Comparison of ENCODE assay signal across 8 cellular contexts in the genomic region with DNA sequence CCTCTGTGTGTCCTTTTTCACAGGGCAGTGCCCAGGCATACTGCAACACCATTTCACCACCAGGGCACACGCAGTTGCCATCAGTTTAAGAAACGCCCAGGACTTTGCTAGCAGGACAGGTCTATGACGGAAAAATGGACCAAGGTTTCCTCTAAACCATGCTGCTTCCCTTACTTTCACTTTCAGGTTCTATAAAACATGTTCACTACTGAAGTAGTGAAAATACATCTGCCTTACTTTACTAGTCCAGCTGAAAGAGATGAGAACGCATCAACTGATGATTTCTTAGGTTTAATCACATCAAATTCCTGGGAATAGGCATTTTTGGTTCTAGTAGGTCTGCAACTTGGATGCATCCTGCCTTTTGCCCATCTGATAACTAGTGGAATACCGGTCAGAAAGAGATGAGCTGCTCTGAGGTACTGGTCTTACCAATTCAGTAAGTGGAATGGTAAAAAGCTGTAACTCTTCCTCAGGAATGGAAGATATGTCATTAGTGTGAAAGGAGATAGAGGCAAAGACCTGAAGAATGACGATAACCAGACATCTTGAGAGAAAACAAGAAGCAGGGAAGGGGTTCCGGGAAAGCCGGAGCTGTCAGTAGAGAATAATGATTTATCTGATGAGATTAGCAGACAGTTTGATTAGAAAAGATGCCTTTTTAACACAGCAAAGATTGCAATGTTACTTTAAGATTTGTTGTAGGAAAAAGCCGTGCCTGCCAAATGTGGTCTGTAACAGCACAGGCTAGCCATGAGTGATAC.
A peak's percentile ranks its signal among the peaks of the same experiment; 100 is the strongest.
DNase-seq lines count a peak whose midpoint lies in the region; ATAC-seq and TF ChIP-seq lines count a peak whose summit lies in the region.

No MANE protein-coding gene starts in this region.

- peaks cover 20% of the 10 kb centered on the region for H3K4me1 Mint-ChIP-seq in nephron

- H3K36me3 ChIP-seq in DOHH2 (ENCODE audit: control insufficient read depth, low read length) = peaks cover 20% of the 10 kb centered on the region
- no peaks in the 10 kb centered on the region for H3K36me3 ChIP-seq in esophagus (ENCODE audit: control insufficient read depth in 2 of 2, insufficient read depth in 2 of 2, low read length in 1 of 2)

- peaks cover 93% of the 10 kb centered on the region for H3K79me2 ChIP-seq in DOHH2 (ENCODE audit: control insufficient read depth, low read length)

- H3K9me3 ChIP-seq in DOHH2 (ENCODE audit: control insufficient read depth, insufficient read depth, low read length) = no peaks in the 10 kb centered on the region
- H3K9me3 ChIP-seq in esophagus (ENCODE audit: control insufficient read depth in 2 of 2, insufficient read depth in 1 of 2, low read depth in 1 of 2, low read length in 1 of 2) = no peaks in the 10 kb centered on the region

- H3K27me3 Mint-ChIP-seq in nephron (ENCODE audit: low read depth) = no peaks in the 10 kb centered on the region

- H3K4me2 ChIP-seq in DOHH2 (ENCODE audit: low read length) = peak overlapping the region; percentile 73

- peak overlapping the region; percentile 31 to 71 (median 46) for H3K27ac Mint-ChIP-seq in nephron

- TF ChIP-seq CTCF in DOHH2 (IDR thresholded peaks at IDR 0.05; ENCODE audit: low read depth, low read length, poor library complexity, severe bottlenecking) (no peak), nephron (IDR thresholded peaks at IDR 0.05; ENCODE audit: unreplicated experiment in 3 of 3) (no peak)

- H3K9me2 ChIP-seq in DOHH2 (replicated peaks; ENCODE audit: control insufficient read depth, low read length) = no peaks in the 10 kb centered on the region

- peak overlapping the region; percentile 63 for H3K4me3 ChIP-seq in DOHH2 (ENCODE audit: low read length)
- peak overlapping the region; percentile 31 to 58 for H3K4me3 ChIP-seq in esophagus (ENCODE audit: low read depth in 1 of 2, low read length in 2 of 2)

- no peaks in the 10 kb centered on the region for H3F3A ChIP-seq in DOHH2 (ENCODE audit: control insufficient read depth, insufficient read depth)

- ATAC-seq in GM19452 (IDR thresholded peaks at IDR 0.05; ENCODE audit: unreplicated experiment) (peak; percentile 87), HG03521 (IDR thresholded peaks at IDR 0.05; ENCODE audit: unreplicated experiment) (peak; percentile 83)

- 11 to 20% methylated on average over 9 of the region's 9 CpGs for WGBS in esophagus, 2 donors

- peak overlapping the region in 2 of 3 experiments; percentile 63 to 66 for H3K4me3 Mint-ChIP-seq in nephron

- H3K27ac ChIP-seq in DOHH2 (ENCODE audit: low read depth, low read length) = no peak overlapping the region
- H3K27ac ChIP-seq in esophagus (ENCODE audit: low read depth in 2 of 2, low read length in 1 of 2) = peak overlapping the region; percentile 69 to 78

- no peaks in the 10 kb centered on the region for H3K9me3 Mint-ChIP-seq in nephron

- H4K20me1 ChIP-seq in DOHH2 (ENCODE audit: control insufficient read depth, insufficient read depth, low read depth, low read length) = no peaks in the 10 kb centered on the region

- H3K4me1 ChIP-seq in DOHH2 (ENCODE audit: control insufficient read depth, low read length) (peaks cover 46% of the 10 kb centered on the region), esophagus (ENCODE audit: control insufficient read depth in 2 of 2, insufficient read depth in 2 of 2, low read length in 1 of 2) (peaks cover 0 to 2% of the 10 kb centered on the region in 2 donors)

- DNase-seq in UCSD-AML1 (lab: John Stamatoyannopoulos, UW; ENCODE audit: unreplicated experiment) (peak; percentile 25), DMS79 (lab: John Stamatoyannopoulos, UW) (no peak), NCI-H82 (lab: John Stamatoyannopoulos, UW) (no peak)

- peaks cover 23% of the 10 kb centered on the region for H3K36me3 Mint-ChIP-seq in nephron (ENCODE audit: low read depth)

- H3K27me3 ChIP-seq in DOHH2 (ENCODE audit: control insufficient read depth, low read length) (no peaks in the 10 kb centered on the region), esophagus (ENCODE audit: control insufficient read depth in 1 of 2, insufficient read depth in 2 of 2, low read length in 2 of 2) (no peaks in the 10 kb centered on the region)
